Comparison of ENCODE assay signal across 8 cellular contexts in the genomic region with DNA sequence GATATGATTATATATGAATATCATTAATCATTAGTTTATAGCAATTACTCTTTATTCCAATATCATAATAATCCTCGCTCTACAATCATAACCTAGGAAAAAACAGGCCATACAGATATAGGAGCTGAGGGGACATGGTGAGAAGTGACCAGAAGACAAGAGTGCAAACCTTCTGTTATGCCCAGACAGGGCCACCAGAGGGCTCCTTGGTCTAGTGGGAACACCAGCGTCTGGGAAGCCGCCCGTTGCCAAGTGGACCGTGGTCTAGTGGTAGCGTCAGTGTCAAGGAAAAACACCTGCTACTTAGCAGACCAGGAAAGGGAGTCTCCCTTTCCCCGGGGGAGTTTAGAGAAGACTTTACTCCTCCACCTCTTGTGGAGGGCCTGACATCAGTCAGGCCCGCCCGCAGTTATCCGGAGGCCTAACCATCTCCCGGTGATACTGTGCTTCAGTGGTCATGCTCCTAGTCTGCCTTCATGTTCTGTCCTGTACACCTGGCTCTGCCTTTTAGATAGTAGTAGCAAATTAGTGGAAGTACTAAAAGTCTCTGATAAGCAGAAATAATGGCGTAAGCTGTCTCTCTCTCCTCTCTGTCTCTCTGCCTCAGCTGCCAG. TPM values are rescaled to one million over a fixed set of nuclear protein-coding genes. Genes with fewer than 3 reads are reported as not detected.
A peak's percentile ranks its signal among the peaks of the same experiment; 100 is the strongest.
DNase-seq lines count a peak whose midpoint lies in the region; TF ChIP-seq lines count a peak whose summit lies in the region.
"Not testable (repeated sequence)": the region's sequence is repeated elsewhere in the genome, so short reads cannot be mapped to it uniquely, and the experiment has no call there.

No MANE protein-coding gene starts in this region.

- TF ChIP-seq POLR2A in ovary (IDR thresholded peaks at IDR 0.05): not testable (repeated sequence)

- not testable (repeated sequence) for H3K9me3 ChIP-seq in mammary epithelial cell (replicated peaks; ENCODE audit: insufficient read depth, low read length); right atrium auricular region; ovary

- DNase-seq in DMS153 (lab: John Stamatoyannopoulos, UW) (peak; percentile 44), NOMO-1 treated with DMSO at 0.1 percent for 48 hours (lab: John Stamatoyannopoulos, UW; ENCODE audit: unreplicated experiment) (peak; percentile 16), mammary epithelial cell (peak; percentile 29), right atrium auricular region (ENCODE audit: low spot score) (peak; percentile 80), ovary (peak; percentile 78 to 87 (median 82)), stromal cell of bone marrow (ENCODE audit: low read depth) (peak; percentile 40)
- peak; percentile 48 for DNase-seq in activated CD4-positive, alpha-beta T cell treated with anti-CD3 and anti-CD28 coated beads, Interleukin-2, amount 50 U/mL, for 1 hour

- H3K79me2 ChIP-seq in mammary epithelial cell (ENCODE audit: insufficient read depth, low read length): not testable (repeated sequence)

- not testable (repeated sequence) for H3K27ac ChIP-seq in mammary epithelial cell (ENCODE audit: insufficient read depth, low read depth, low read length); right atrium auricular region; ovary

- BruUV-seq in mammary epithelial cell (replicated peaks; lab: Mats Ljungman, UMichigan): not testable (repeated sequence)

- CTCF ChIA-PET in mammary epithelial cell (lab: Charles Lee; ENCODE audit: low non-redundant PET): not testable (repeated sequence)

- not testable (repeated sequence) for H3K9ac ChIP-seq in mammary epithelial cell (ENCODE audit: insufficient read depth, low read length)

- H4K20me1 ChIP-seq in mammary epithelial cell (ENCODE audit: insufficient read depth, low read length): not testable (repeated sequence)

- not testable (repeated sequence) for H2AFZ ChIP-seq in mammary epithelial cell (ENCODE audit: low read depth, low read length)

- not testable (repeated sequence) for H3K4me2 ChIP-seq in mammary epithelial cell (ENCODE audit: insufficient read depth, low read depth, low read length)

- in situ Hi-C loops in mammary epithelial cell (cut with MboI; ENCODE audit: low sequenced_read_pairs in 2 of 2): loop anchor here in 1 of 2 donors (25.0 kb wide), 1 partner anchor 335 kb away; no protein-coding TSS in a partner anchor

- TF ChIP-seq EP300 in ovary (IDR thresholded peaks at IDR 0.05): not testable (repeated sequence)

- H3K27me3 ChIP-seq in mammary epithelial cell (ENCODE audit: insufficient read depth, low read length); right atrium auricular region; ovary: not testable (repeated sequence)

- dilution Hi-C loops in mammary epithelial cell (cut with HindIII; ENCODE audit: low sequenced_read_pairs): not testable (repeated sequence)

- not testable (repeated sequence) for H3K4me1 ChIP-seq in mammary epithelial cell (ENCODE audit: insufficient read depth, low read length); right atrium auricular region; ovary (ENCODE audit: insufficient read depth)

- intact Hi-C loops in mammary epithelial cell (cut with micrococcal nuclease): loop anchor here (10.0 kb wide), 2 partner anchors 127 to 347 kb away; partner anchors contain the start of gene DNASE1
- intact Hi-C loops in ovary (cut with DNase I): not testable (repeated sequence)

- 46% methylated on average over 11 of the region's 12 CpGs for WGBS in mammary epithelial cell (ENCODE audit: low coverage, missing lambda C conversion rate)
- 37 to 42% (median 41%) methylated on average over 12 of the region's 12 CpGs for WGBS in ovary, 3 donors

- H3K36me3 ChIP-seq in mammary epithelial cell (ENCODE audit: insufficient read depth, low read length) (peaks cover 14% of the 10 kb centered on the region), right atrium auricular region (peaks cover 44% of the 10 kb centered on the region)
- H3K36me3 ChIP-seq in ovary: not testable (repeated sequence)

- TF ChIP-seq CTCF in LNCAP (IDR thresholded peaks at IDR 0.05) (peak; percentile 71), mammary epithelial cell (conservative IDR thresholded peaks at IDR 0.05 in 1 of 2, IDR thresholded peaks at IDR 0.05 in 1 of 2; ENCODE audit: extremely low read depth in 1 of 2, insufficient read depth in 1 of 2, low read depth in 1 of 2, low read length in 2 of 2) (peak; percentile 45 to 66), right atrium auricular region (IDR thresholded peaks at IDR 0.05) (peak; percentile 65 to 75), ovary (IDR thresholded peaks at IDR 0.05) (peak in 1 of 3 donors; percentile 42)

- H3K4me3 ChIP-seq in mammary epithelial cell (replicated peaks in 1 of 3; ENCODE audit: insufficient read depth in 1 of 3, low read depth in 2 of 3, low read length in 3 of 3); right atrium auricular region; ovary: not testable (repeated sequence)

RNA-seq across cellular contexts. Expression of gene CLUAP1, which starts 26.5 kb away (rescaled TPM):
- total RNA-seq in mammary epithelial cell (10 to 100 TPM; 12.0 to 19.1 TPM), right atrium auricular region (10 to 100 TPM in 1 of 2 donors, 1 to 10 TPM in 1; 8.8 to 10.9 TPM), ovary (10 to 100 TPM; 21.1 to 43.4 (median 37.5) TPM)
- polyA plus RNA-seq in mammary epithelial cell (7.5 TPM), ovary (10 to 100 TPM; 20.0 to 51.8 TPM)
- 43.1 TPM for polyA minus RNA-seq in mammary epithelial cell

RNA-seq across cellular contexts. Expression of gene C16orf90, which starts 32.0 kb away (rescaled TPM):
- total RNA-seq in mammary epithelial cell (not detected), right atrium auricular region (not detected), ovary (not detected)
- polyA plus RNA-seq in mammary epithelial cell (not detected), ovary (not detected)
- polyA minus RNA-seq in mammary epithelial cell: not detected

RNA-seq across cellular contexts. Expression of gene NLRC3, which starts 49.9 kb away (rescaled TPM):
- total RNA-seq in mammary epithelial cell: under 1 TPM; under 0.01 to 0.05 TPM
- polyA plus RNA-seq in mammary epithelial cell: not detected
- polyA minus RNA-seq in mammary epithelial cell: not detected
- 1 to 10 TPM in 1 of 2 donors, under 1 TPM in 1; 0.85 to 1.1 TPM for total RNA-seq in right atrium auricular region
- total RNA-seq in ovary: 1 to 10 TPM in 1 of 7 donors, under 1 TPM in 6; 0.10 to 1.3 (median 0.23) TPM
- under 1 TPM; 0.17 to 0.77 TPM for polyA plus RNA-seq in ovary

Comparison
In these comparisons a context has a peak if more than half of its experiments do, and no peak if none do; other contexts are left out.
1. DNase-seq: peak in every context shown above with its lines; median percentile 82 in ovary; 80 in right atrium auricular region; 48 in activated CD4-positive, alpha-beta T cell treated with anti-CD3 and anti-CD28 coated beads, Interleukin-2, amount 50 U/mL, for 1 hour; 44 in DMS153; 40 in stromal cell of bone marrow; 29 in mammary epithelial cell; 16 in NOMO-1 treated with DMSO at 0.1 percent for 48 hours.